ENCODE assay signal across 14 cellular contexts in genomic region chr1:152486400-152487006, GRCh38. TPM values are rescaled to one million over a fixed set of nuclear protein-coding genes. Genes with fewer than 3 reads are reported as not detected.
DNase-seq lines count a peak whose midpoint lies in the region; ATAC-seq, FAIRE-seq and TF ChIP-seq lines count a peak whose summit lies in the region.
"Had no signal": no experiment of that assay in that cellular context is flagged by ENCODE, and none has a peak within 500 bp of the region (broad histone marks: within the 10 kb centered on the region; RNA-seq: fewer than 3 reads in every experiment).

No MANE protein-coding gene starts in this region.

- WGBS in K562 (ENCODE audit: insufficient coverage, low coverage, missing lambda C conversion rate) = 0% methylated on average over 3 of the region's 3 CpGs
- WGBS in mesendoderm (ENCODE audit: extremely low coverage, insufficient coverage, low lambda C conversion rate) = no CpG with 5 or more reads among the region's 3 CpGs

- H4K8ac ChIP-seq in mesendoderm (ENCODE audit: low read depth, low read length) = no peak overlapping the region

- TF ChIP-seq EP300 in K562 (IDR thresholded peaks at IDR 0.05; ENCODE audit: low read length) = no peak

- intact Hi-C loops in activated CD4-positive, alpha-beta T cell treated with anti-CD3 and anti-CD28 coated beads for 36 hours (cut with DNase I, micrococcal nuclease) = no loop called here
- intact Hi-C loops in K562 (cut with micrococcal nuclease) = loop anchor here (5.0 kb wide), 1 partner anchor 46 kb away; no protein-coding TSS in a partner anchor

- H4K20me1 ChIP-seq in K562 (replicated peaks; ENCODE audit: control insufficient read depth, insufficient read depth, low read length) = no peaks in the 10 kb centered on the region
- H4K20me1 ChIP-seq: BLaER1 treated with 17β-estradiol and CSF1 and Interleukin-3, amounts not matched to agents 10 nM and 100 nM had no signal

- H3K79me1 ChIP-seq in mesendoderm (ENCODE audit: low read length) = no peaks in the 10 kb centered on the region

- H3K27ac Mint-ChIP-seq in activated CD4-positive, alpha-beta T cell treated with anti-CD3 and anti-CD28 coated beads for 36 hours = no peak overlapping the region

- no TSS peak for BruUV-seq in K562 (replicated peaks; lab: Mats Ljungman, UMichigan)

- in situ Hi-C loops in K562 (cut with MboI) = no loop called here

- H3K4me1 ChIP-seq in K562 (replicated peaks in 1 of 2; ENCODE audit: control insufficient read depth in 2 of 2, insufficient read depth in 2 of 2, low read length in 2 of 2) = no peaks in the 10 kb centered on the region
- no peaks in the 10 kb centered on the region for H3K4me1 ChIP-seq in mesendoderm (ENCODE audit: control insufficient read depth, low read depth, low read length)
- H3K4me1 ChIP-seq: HAP-1 had no signal

- H3K4me3 ChIP-seq in HFF-Myc (replicated peaks; ENCODE audit: low read depth, low read length) (no peak overlapping the region), K562 (no peak overlapping the region), mesendoderm (ENCODE audit: low read length) (no peak overlapping the region)
- H3K4me3 ChIP-seq: BLaER1 treated with 17β-estradiol and CSF1 and Interleukin-3, amounts not matched to agents 10 nM and 100 nM; HAP-1 had no signal

- H3K9me3 Mint-ChIP-seq in activated CD4-positive, alpha-beta T cell treated with anti-CD3 and anti-CD28 coated beads for 36 hours (ENCODE audit: low read depth) = no peaks in the 10 kb centered on the region

- H3K4me2 ChIP-seq in K562 (ENCODE audit: insufficient read depth, low read length) (no peak overlapping the region), mesendoderm (ENCODE audit: low read length) (no peak overlapping the region)

- FAIRE-seq in K562 (lab: Jason Lieb, UNC) = peak; percentile 52

- TF ChIP-seq POLR2A in K562 (conservative IDR thresholded peaks at IDR 0.05) = no peak

- TF ChIP-seq CTCF in HFF-Myc (IDR thresholded peaks at IDR 0.05; ENCODE audit: low read depth, low read length, missing control alignments) (peak; percentile 27), K562 (IDR thresholded peaks at IDR 0.05 in 2 of 3, conservative IDR thresholded peaks at IDR 0.05 in 1 of 3; ENCODE audit: insufficient read depth in 2 of 3, low read depth in 1 of 3, low read length in 3 of 3) (peak; percentile 53 to 63 (median 62))

- TF ChIP-seq RAD21 in K562 (CRISPR knock-in tag; conservative IDR thresholded peaks at IDR 0.05 in 1 of 2, IDR thresholded peaks at IDR 0.05 in 1 of 2) = peak in 1 of 2 experiments; percentile 28; a peak in 1 of 4 replicates

- no peak for ATAC-seq in activated CD4-positive, alpha-beta T cell treated with anti-CD3 and anti-CD28 coated beads for 36 hours
- ATAC-seq in K562 = peak; percentile 80
- no peak for ATAC-seq in HG02610 (IDR thresholded peaks at IDR 0.05; ENCODE audit: unreplicated experiment)
- no peak for ATAC-seq in esophagus mucosa

- DNase-seq in activated CD4-positive, alpha-beta T cell treated with anti-CD3 and anti-CD28 coated beads for 36 hours = peak; percentile 14
- DNase-seq in activated CD4-positive, alpha-beta T cell treated with anti-CD3 and anti-CD28 coated beads, Interleukin-2, amount 50 U/mL, for 1 hour = no peak
- no peak for DNase-seq in HFF-Myc (ENCODE audit: extremely low read depth, low read depth)
- DNase-seq in K562 (ENCODE audit: extremely low read depth in 1 of 4, low spot score in 3 of 4) = peak; percentile 35 to 51 (median 48)
- peak; percentile 7 for DNase-seq in mesendoderm
- DNase-seq in NCI-H1092 treated with DMSO at 0.1 percent for 48 hours (lab: John Stamatoyannopoulos, UW) = no peak
- DNase-seq: mesenchymal stem cell, NCI-H510A treated with DMSO at 0.1 percent for 48 hours had no signal

- H3K27ac ChIP-seq in K562 (ENCODE audit: extremely low read depth, low read depth, low read length) = no peak overlapping the region
- no peak overlapping the region for H3K27ac ChIP-seq in mesendoderm (ENCODE audit: low read depth, low read length)
- H3K27ac ChIP-seq: BLaER1 treated with 17β-estradiol and CSF1 and Interleukin-3, amounts not matched to agents 10 nM and 100 nM had no signal

- H3K23ac ChIP-seq in mesendoderm (ENCODE audit: low read length) = no peak overlapping the region

- H2BK120ac ChIP-seq in mesendoderm (ENCODE audit: low read depth, low read length) = no peak overlapping the region

- H3K79me2 ChIP-seq in K562 (ENCODE audit: control insufficient read depth, insufficient read depth, low read length) (no peaks in the 10 kb centered on the region), mesendoderm (ENCODE audit: control insufficient read depth, insufficient read depth, low read length) (no peaks in the 10 kb centered on the region)

- no peaks in the 10 kb centered on the region for H3K9me1 ChIP-seq in K562 (ENCODE audit: control insufficient read depth, insufficient read depth, low read length)

- no peak overlapping the region for H3K56ac ChIP-seq in mesendoderm (ENCODE audit: low read length)

- H2AK5ac ChIP-seq in mesendoderm (ENCODE audit: low read length) = no peak overlapping the region

- H3K4me1 Mint-ChIP-seq in activated CD4-positive, alpha-beta T cell treated with anti-CD3 and anti-CD28 coated beads for 36 hours = peaks cover 4% of the 10 kb centered on the region

- no peaks in the 10 kb centered on the region for H3K36me3 Mint-ChIP-seq in activated CD4-positive, alpha-beta T cell treated with anti-CD3 and anti-CD28 coated beads for 36 hours (ENCODE audit: low read depth)

- CTCF ChIA-PET in activated CD4-positive, alpha-beta T cell treated with anti-CD3 and anti-CD28 coated beads for 36 hours (lab: Charles Lee) = interaction anchor here (0.6 to 1.7 kb wide), 4 partner anchors 16 to 167 kb away, joined by 3 to 6 read pairs (median 3); no protein-coding TSS in a partner anchor
- CTCF ChIA-PET in K562 (lab: Yijun Ruan, JAX; ENCODE audit: low intra/inter-chr PET ratio) = interaction anchor here (0.6 to 0.7 kb wide), 3 partner anchors 45 to 124 kb away, joined by 3 to 4 read pairs (median 3); no protein-coding TSS in a partner anchor

- H3K36me3 ChIP-seq in K562 (ENCODE audit: control insufficient read depth, insufficient read depth, low read length) (no peaks in the 10 kb centered on the region), mesendoderm (ENCODE audit: control insufficient read depth, insufficient read depth, low read length) (no peaks in the 10 kb centered on the region)
- H3K36me3 ChIP-seq: BLaER1 treated with 17β-estradiol and CSF1 and Interleukin-3, amounts not matched to agents 10 nM and 100 nM; HAP-1 had no signal

- H3K27me3 Mint-ChIP-seq in activated CD4-positive, alpha-beta T cell treated with anti-CD3 and anti-CD28 coated beads for 36 hours = peaks cover 2% of the 10 kb centered on the region

- H3K18ac ChIP-seq in mesendoderm (ENCODE audit: low read length) = no peak overlapping the region

- H3K27me3 ChIP-seq in K562 (ENCODE audit: control insufficient read depth in 2 of 2, insufficient read depth in 2 of 2, low read length in 2 of 2) (no peaks in the 10 kb centered on the region), mesendoderm (ENCODE audit: insufficient read depth, low read length, poor library complexity) (no peaks in the 10 kb centered on the region)
- H3K27me3 ChIP-seq: BLaER1 treated with 17β-estradiol and CSF1 and Interleukin-3, amounts not matched to agents 10 nM and 100 nM had no signal

- H2BK5ac ChIP-seq in mesendoderm (ENCODE audit: low read length) = no peak overlapping the region

- no peak overlapping the region for H3K4me3 Mint-ChIP-seq in activated CD4-positive, alpha-beta T cell treated with anti-CD3 and anti-CD28 coated beads for 36 hours

- POLR2A ChIA-PET in activated CD4-positive, alpha-beta T cell treated with anti-CD3 and anti-CD28 coated beads for 36 hours (lab: Charles Lee) = no interaction called here
- POLR2A ChIA-PET in K562 (lab: Yijun Ruan, JAX) = no interaction called here

- no peaks in the 10 kb centered on the region for H3K9me3 ChIP-seq in K562 (replicated peaks; ENCODE audit: control insufficient read depth, insufficient read depth, low read depth, low read length)
- H3K9me3 ChIP-seq: HAP-1 had no signal

- H3K4ac ChIP-seq in mesendoderm (ENCODE audit: low read depth, low read length) = no peak overlapping the region

- H4K5ac ChIP-seq in mesendoderm (ENCODE audit: low read length) = no peak overlapping the region

- H2AFZ ChIP-seq in K562 (ENCODE audit: low read depth, low read length) = no peak overlapping the region

- no peak overlapping the region for H3K9ac ChIP-seq in K562 (ENCODE audit: insufficient read depth in 1 of 2, low read depth in 2 of 2, low read length in 2 of 2)
- H3K9ac ChIP-seq in mesendoderm (ENCODE audit: low read length) = no peak overlapping the region
- H3K9ac ChIP-seq: BLaER1 treated with 17β-estradiol and CSF1 and Interleukin-3, amounts not matched to agents 10 nM and 100 nM had no signal

- no peak overlapping the region for H2BK15ac ChIP-seq in mesendoderm (replicated peaks; ENCODE audit: low read depth)

RNA-seq across cellular contexts. Expression of gene LCE5A, which starts 24.1 kb away (rescaled TPM):
- not detected for total RNA-seq in activated CD4-positive, alpha-beta T cell treated with anti-CD3 and anti-CD28 coated beads for 36 hours
- total RNA-seq in K562 (2011; cell fraction: chromatin; rRNA removed; ENCODE audit: low replicate concordance) = not detected in 2 replicates
- total RNA-seq in K562 (2011; cell fraction: nucleolus; rRNA removed) = not detected in 2 replicates
- total RNA-seq in K562 (2011; cell fraction: nucleoplasm; rRNA removed) = not detected in 2 replicates
- total RNA-seq in K562 (2014; rRNA removed) = not detected in 2 replicates
- total RNA-seq in K562 (2014; rRNA removed; fragmentation: Illumina TruSeq; extraction: Trizol) = not detected in 2 replicates
- not detected in 2 replicates for total RNA-seq in K562 (2015; rRNA removed; fragmentation: Illumina TruSeq; extraction: Trizol)
- total RNA-seq in K562 (2021) = not detected in 2 replicates
- not detected in 2 replicates for polyA plus RNA-seq in K562 (2011; rRNA removed)
- not detected in 2 replicates for polyA plus RNA-seq in K562 (2011; cell fraction: cytosol; rRNA removed)
- polyA plus RNA-seq in K562 (2011; cell fraction: nucleus; rRNA removed) = not detected in 2 replicates
- not detected in 2 replicates for polyA plus RNA-seq in K562 (2012)
- not detected in 2 replicates for polyA plus RNA-seq in K562 (2014; fragmentation: Illumina TruSeq; extraction: Trizol)
- not detected for polyA plus RNA-seq in K562 (2014; fragmentation: Nextera tagmentation; extraction: Ambion mirVana)
- not detected in 2 replicates for polyA plus RNA-seq in K562 (2014; rRNA removed)
- not detected in 2 replicates for polyA minus RNA-seq in K562 (2011; rRNA and poly(A)+ RNA removed)
- not detected in 2 replicates for polyA minus RNA-seq in K562 (2011; cell fraction: cytosol; rRNA and poly(A)+ RNA removed)
- polyA minus RNA-seq in K562 (2011; cell fraction: nucleus; rRNA and poly(A)+ RNA removed) = not detected in 2 replicates
- not detected for polyA plus RNA-seq in mesendoderm (2013, experiment 1 of 2)
- polyA plus RNA-seq in mesendoderm (2013, experiment 2 of 2) = not detected
- total RNA-seq in esophagus mucosa = not detected
- total RNA-seq: HT-29, skeletal muscle tissue had no signal

RNA-seq across cellular contexts. Expression of gene CRCT1, which starts 27.8 kb away (rescaled TPM):
- not detected for total RNA-seq in activated CD4-positive, alpha-beta T cell treated with anti-CD3 and anti-CD28 coated beads for 36 hours
- not detected in 2 replicates for total RNA-seq in K562 (2011; cell fraction: chromatin; rRNA removed; ENCODE audit: low replicate concordance)
- total RNA-seq in K562 (2011; cell fraction: nucleolus; rRNA removed) = not detected in 2 replicates
- not detected in 2 replicates for total RNA-seq in K562 (2011; cell fraction: nucleoplasm; rRNA removed)
- not detected in 2 replicates for total RNA-seq in K562 (2014; rRNA removed)
- not detected in 2 replicates for total RNA-seq in K562 (2014; rRNA removed; fragmentation: Illumina TruSeq; extraction: Trizol)
- not detected in 2 replicates for total RNA-seq in K562 (2015; rRNA removed; fragmentation: Illumina TruSeq; extraction: Trizol)
- not detected in 2 replicates for total RNA-seq in K562 (2021)
- not detected in 2 replicates for polyA plus RNA-seq in K562 (2011; rRNA removed)
- not detected in 2 replicates for polyA plus RNA-seq in K562 (2011; cell fraction: cytosol; rRNA removed)
- polyA plus RNA-seq in K562 (2011; cell fraction: nucleus; rRNA removed) = not detected in 2 replicates
- not detected in 2 replicates for polyA plus RNA-seq in K562 (2012)
- polyA plus RNA-seq in K562 (2014; fragmentation: Illumina TruSeq; extraction: Trizol) = not detected in 2 replicates
- polyA plus RNA-seq in K562 (2014; fragmentation: Nextera tagmentation; extraction: Ambion mirVana) = not detected
- not detected in 2 replicates for polyA plus RNA-seq in K562 (2014; rRNA removed)
- not detected in 2 replicates for polyA minus RNA-seq in K562 (2011; rRNA and poly(A)+ RNA removed)
- polyA minus RNA-seq in K562 (2011; cell fraction: cytosol; rRNA and poly(A)+ RNA removed) = not detected in 2 replicates
- not detected in 2 replicates for polyA minus RNA-seq in K562 (2011; cell fraction: nucleus; rRNA and poly(A)+ RNA removed)
- polyA plus RNA-seq in mesendoderm (2013, experiment 1 of 2) = not detected
- polyA plus RNA-seq in mesendoderm (2013, experiment 2 of 2) = not detected
- 248 TPM for total RNA-seq in esophagus mucosa
- total RNA-seq: skeletal muscle tissue had no signal

Comparison
In these comparisons a context has a peak if more than half of its experiments do, and no peak if none do; other contexts are left out.
1. DNase-seq: peak in activated CD4-positive, alpha-beta T cell treated with anti-CD3 and anti-CD28 coated beads for 36 hours (single experiment), K562 (4 of 4) and mesendoderm (single experiment); none in activated CD4-positive, alpha-beta T cell treated with anti-CD3 and anti-CD28 coated beads, Interleukin-2, amount 50 U/mL, for 1 hour (single experiment), HFF-Myc (single experiment) and NCI-H1092 treated with DMSO at 0.1 percent for 48 hours (single experiment).
2. RNA of gene CRCT1, which starts 27.8 kb away (total RNA-seq): 248 TPM in esophagus mucosa (single experiment); not detected in activated CD4-positive, alpha-beta T cell treated with anti-CD3 and anti-CD28 coated beads for 36 hours and not detected in K562; every median in the first group is over 100 times any median in the second.